1 cellular context compared by ENCODE assay signal in the genomic region with DNA sequence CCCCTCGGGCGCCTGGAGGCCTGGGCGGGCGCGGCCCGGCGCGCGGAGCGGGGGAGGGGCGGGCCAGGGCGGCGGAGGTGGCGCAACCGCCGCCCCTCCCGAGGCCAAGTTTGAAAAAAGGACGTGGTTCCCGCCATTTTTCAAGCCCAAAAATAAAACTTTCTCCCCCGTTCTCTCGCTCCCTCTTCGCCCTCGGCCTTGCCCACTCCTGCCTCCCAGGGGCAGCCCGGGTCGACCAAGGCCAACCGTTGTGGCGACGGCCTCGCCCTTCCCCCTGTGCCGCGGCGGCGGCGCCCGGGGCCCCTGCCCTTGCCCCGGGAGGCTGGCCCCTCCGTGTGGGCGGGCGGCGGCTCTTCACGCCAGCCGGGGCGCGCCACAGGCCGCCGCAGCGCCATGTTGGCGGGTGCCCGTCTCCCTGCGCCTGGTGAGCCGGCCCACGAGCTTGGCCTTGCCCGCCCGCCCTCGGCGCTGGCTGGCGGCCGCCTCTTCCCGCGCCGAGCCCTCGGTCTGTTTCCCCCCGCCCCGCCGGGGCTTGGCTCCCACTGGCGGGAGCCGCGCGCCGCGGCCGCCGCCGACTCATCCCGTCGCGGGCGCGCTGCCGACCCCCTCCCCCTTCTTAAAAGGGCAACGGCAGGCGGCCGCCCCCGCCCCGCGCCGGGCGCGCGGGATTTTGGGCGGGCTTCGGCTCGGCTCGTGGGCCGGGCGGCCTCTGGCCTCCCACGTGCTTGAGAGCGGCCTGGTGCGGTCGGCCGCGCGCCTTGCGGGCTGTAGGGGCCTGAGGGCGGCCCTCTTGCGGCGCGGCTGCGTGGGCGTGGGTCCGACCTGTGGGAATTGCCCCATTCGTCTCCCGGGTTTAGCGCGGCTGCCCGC.
TF ChIP-seq lines count a peak whose summit lies in the region.

No MANE protein-coding gene starts in this region.

TF ChIP-seq in HepG2, 621 proteins besides CTCF, POLR2A, EP300 and RAD21 (continued from another document and continues in another):
- TF ChIP-seq, protein P1, sequence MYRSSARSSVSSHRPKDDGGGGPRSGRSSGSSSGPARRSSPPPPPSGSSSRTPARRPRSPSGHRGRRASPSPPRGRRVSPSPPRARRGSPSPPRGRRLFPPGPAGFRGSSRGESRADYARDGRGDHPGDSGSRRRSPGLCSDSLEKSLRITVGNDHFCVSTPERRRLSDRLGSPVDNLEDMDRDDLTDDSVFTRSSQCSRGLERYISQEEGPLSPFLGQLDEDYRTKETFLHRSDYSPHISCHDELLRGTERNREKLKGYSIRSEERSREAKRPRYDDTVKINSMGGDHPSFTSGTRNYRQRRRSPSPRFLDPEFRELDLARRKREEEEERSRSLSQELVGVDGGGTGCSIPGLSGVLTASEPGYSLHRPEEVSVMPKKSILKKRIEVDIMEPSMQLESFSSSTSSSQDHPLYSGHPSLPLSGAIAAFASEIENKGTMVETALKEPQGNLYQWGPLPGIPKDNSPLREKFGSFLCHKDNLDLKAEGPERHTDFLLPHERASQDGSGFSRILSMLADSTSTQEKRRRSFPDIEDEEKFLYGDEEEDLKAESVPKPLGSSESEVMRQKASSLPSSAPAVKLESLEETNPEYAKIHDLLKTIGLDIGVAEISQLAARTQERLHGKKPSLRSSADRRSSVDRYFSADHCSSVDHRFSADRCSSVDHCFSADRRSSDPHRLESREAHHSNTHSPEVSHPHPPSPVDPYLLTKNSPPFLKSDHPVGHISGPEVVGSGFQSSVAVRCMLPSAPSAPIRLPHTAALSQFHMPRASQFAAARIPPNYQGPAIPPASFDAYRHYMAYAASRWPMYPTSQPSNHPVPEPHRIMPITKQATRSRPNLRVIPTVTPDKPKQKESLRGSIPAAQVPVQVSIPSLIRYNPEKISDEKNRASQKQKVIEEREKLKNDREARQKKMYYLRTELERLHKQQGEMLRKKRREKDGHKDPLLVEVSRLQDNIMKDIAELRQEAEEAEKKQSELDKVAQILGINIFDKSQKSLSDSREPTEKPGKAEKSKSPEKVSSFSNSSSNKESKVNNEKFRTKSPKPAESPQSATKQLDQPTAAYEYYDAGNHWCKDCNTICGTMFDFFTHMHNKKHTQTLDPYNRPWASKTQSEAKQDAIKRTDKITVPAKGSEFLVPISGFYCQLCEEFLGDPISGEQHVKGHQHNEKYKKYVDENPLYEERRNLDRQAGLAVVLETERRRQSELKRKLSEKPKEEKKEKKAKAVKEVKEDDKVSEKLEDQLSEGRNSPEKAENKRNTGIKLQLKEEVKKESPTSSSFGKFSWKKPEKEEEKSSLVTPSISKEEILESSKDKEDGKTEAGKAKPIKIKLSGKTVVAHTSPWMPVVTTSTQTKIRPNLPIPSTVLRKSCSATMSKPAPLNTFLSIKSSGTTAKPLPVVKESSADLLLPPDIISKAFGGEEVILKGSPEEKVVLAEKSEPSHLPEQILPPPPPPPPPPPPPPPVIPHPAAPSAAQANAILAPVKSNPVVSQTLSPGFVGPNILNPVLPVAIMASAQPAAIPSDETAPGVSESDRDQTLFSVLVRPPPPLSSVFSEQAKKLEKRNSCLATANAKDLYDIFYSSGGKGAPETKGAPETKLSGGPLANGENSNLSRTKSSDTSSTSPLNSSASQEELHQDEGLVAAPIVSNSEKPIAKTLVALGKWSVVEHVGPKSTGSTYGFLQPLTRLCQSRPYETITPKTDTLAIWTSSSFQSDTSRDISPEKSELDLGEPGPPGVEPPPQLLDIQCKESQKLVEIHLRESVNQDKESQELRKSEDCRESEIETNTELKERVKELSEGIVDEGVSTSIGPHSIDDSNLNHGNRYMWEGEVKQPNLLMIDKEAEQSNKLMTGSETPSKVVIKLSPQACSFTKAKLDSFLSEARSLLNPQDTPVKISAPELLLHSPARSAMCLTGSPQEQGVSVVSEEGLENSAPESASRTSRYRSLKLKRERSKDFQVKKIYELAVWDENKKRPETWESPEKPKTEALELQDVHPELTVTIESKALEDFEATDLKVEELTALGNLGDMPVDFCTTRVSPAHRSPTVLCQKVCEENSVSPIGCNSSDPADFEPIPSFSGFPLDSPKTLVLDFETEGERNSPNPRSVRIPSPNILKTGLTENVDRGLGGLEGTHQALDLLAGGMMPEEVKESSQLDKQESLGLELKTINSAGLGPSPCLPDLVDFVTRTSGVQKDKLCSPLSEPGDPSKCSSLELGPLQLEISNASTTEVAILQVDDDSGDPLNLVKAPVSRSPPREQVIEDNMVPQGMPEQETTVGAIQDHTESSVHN (CRISPR knock-in tag; IDR thresholded peaks at IDR 0.05) = no peak; the same call in 1 of the 2 replicates
- TF ChIP-seq PAF1 (CRISPR knock-in tag; IDR thresholded peaks at IDR 0.05) (no peak), ZNF557 (CRISPR knock-in tag; IDR thresholded peaks at IDR 0.05) (no peak), HCFC1 (IDR thresholded peaks at IDR 0.05; ENCODE audit: low read depth, low read length) (no peak), THYN1 (CRISPR knock-in tag; IDR thresholded peaks at IDR 0.05; ENCODE audit: borderline replicate concordance, low read depth) (no peak), ZFAT (CRISPR knock-in tag; conservative IDR thresholded peaks at IDR 0.05) (peak; percentile 14; the same call in 1 of the 2 replicates), RFX5 (IDR thresholded peaks at IDR 0.05; ENCODE audit: low read depth, low read length) (no peak), ZFP1 (CRISPR knock-in tag; IDR thresholded peaks at IDR 0.05) (no peak), ZKSCAN1 (IDR thresholded peaks at IDR 0.05; ENCODE audit: low read length) (no peak), EHMT2 (IDR thresholded peaks at IDR 0.05; ENCODE audit: borderline replicate concordance, low read depth, low read length) (no peak), CREB1 (IDR thresholded peaks at IDR 0.05) (no peak), CREB1 (CRISPR knock-in tag; IDR thresholded peaks at IDR 0.05) (no peak), NR2F2 (IDR thresholded peaks at IDR 0.05; ENCODE audit: borderline replicate concordance, low read depth) (no peak), ZNF577 (CRISPR knock-in tag; IDR thresholded peaks at IDR 0.05; ENCODE audit: borderline replicate concordance, low read depth) (no peak), GATAD1 (CRISPR knock-in tag; IDR thresholded peaks at IDR 0.05) (0 out of 2 replicates have a peak, but pooled peaks have one; percentile 32), KLF11 (CRISPR knock-in tag; IDR thresholded peaks at IDR 0.05) (no peak)
- TF ChIP-seq, protein P2, sequence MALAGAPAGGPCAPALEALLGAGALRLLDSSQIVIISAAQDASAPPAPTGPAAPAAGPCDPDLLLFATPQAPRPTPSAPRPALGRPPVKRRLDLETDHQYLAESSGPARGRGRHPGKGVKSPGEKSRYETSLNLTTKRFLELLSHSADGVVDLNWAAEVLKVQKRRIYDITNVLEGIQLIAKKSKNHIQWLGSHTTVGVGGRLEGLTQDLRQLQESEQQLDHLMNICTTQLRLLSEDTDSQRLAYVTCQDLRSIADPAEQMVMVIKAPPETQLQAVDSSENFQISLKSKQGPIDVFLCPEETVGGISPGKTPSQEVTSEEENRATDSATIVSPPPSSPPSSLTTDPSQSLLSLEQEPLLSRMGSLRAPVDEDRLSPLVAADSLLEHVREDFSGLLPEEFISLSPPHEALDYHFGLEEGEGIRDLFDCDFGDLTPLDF (CRISPR knock-in tag; IDR thresholded peaks at IDR 0.05) = no peak; the same call in none of the 2 replicates
- TF ChIP-seq, protein P3, sequence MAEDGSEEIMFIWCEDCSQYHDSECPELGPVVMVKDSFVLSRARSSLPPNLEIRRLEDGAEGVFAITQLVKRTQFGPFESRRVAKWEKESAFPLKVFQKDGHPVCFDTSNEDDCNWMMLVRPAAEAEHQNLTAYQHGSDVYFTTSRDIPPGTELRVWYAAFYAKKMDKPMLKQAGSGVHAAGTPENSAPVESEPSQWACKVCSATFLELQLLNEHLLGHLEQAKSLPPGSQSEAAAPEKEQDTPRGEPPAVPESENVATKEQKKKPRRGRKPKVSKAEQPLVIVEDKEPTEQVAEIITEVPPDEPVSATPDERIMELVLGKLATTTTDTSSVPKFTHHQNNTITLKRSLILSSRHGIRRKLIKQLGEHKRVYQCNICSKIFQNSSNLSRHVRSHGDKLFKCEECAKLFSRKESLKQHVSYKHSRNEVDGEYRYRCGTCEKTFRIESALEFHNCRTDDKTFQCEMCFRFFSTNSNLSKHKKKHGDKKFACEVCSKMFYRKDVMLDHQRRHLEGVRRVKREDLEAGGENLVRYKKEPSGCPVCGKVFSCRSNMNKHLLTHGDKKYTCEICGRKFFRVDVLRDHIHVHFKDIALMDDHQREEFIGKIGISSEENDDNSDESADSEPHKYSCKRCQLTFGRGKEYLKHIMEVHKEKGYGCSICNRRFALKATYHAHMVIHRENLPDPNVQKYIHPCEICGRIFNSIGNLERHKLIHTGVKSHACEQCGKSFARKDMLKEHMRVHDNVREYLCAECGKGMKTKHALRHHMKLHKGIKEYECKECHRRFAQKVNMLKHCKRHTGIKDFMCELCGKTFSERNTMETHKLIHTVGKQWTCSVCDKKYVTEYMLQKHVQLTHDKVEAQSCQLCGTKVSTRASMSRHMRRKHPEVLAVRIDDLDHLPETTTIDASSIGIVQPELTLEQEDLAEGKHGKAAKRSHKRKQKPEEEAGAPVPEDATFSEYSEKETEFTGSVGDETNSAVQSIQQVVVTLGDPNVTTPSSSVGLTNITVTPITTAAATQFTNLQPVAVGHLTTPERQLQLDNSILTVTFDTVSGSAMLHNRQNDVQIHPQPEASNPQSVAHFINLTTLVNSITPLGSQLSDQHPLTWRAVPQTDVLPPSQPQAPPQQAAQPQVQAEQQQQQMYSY (CRISPR knock-in tag; IDR thresholded peaks at IDR 0.05) = no peak
- TF ChIP-seq, protein P4, sequence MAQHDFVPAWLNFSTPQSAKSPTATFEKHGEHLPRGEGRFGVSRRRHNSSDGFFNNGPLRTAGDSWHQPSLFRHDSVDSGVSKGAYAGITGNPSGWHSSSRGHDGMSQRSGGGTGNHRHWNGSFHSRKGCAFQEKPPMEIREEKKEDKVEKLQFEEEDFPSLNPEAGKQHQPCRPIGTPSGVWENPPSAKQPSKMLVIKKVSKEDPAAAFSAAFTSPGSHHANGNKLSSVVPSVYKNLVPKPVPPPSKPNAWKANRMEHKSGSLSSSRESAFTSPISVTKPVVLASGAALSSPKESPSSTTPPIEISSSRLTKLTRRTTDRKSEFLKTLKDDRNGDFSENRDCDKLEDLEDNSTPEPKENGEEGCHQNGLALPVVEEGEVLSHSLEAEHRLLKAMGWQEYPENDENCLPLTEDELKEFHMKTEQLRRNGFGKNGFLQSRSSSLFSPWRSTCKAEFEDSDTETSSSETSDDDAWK (CRISPR knock-in tag; IDR thresholded peaks at IDR 0.05) = no peak
- TF ChIP-seq, protein P5, sequence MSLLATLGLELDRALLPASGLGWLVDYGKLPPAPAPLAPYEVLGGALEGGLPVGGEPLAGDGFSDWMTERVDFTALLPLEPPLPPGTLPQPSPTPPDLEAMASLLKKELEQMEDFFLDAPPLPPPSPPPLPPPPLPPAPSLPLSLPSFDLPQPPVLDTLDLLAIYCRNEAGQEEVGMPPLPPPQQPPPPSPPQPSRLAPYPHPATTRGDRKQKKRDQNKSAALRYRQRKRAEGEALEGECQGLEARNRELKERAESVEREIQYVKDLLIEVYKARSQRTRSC (CRISPR knock-in tag; IDR thresholded peaks at IDR 0.05; ENCODE audit: low read depth) = no peak
- TF ChIP-seq, protein P6, sequence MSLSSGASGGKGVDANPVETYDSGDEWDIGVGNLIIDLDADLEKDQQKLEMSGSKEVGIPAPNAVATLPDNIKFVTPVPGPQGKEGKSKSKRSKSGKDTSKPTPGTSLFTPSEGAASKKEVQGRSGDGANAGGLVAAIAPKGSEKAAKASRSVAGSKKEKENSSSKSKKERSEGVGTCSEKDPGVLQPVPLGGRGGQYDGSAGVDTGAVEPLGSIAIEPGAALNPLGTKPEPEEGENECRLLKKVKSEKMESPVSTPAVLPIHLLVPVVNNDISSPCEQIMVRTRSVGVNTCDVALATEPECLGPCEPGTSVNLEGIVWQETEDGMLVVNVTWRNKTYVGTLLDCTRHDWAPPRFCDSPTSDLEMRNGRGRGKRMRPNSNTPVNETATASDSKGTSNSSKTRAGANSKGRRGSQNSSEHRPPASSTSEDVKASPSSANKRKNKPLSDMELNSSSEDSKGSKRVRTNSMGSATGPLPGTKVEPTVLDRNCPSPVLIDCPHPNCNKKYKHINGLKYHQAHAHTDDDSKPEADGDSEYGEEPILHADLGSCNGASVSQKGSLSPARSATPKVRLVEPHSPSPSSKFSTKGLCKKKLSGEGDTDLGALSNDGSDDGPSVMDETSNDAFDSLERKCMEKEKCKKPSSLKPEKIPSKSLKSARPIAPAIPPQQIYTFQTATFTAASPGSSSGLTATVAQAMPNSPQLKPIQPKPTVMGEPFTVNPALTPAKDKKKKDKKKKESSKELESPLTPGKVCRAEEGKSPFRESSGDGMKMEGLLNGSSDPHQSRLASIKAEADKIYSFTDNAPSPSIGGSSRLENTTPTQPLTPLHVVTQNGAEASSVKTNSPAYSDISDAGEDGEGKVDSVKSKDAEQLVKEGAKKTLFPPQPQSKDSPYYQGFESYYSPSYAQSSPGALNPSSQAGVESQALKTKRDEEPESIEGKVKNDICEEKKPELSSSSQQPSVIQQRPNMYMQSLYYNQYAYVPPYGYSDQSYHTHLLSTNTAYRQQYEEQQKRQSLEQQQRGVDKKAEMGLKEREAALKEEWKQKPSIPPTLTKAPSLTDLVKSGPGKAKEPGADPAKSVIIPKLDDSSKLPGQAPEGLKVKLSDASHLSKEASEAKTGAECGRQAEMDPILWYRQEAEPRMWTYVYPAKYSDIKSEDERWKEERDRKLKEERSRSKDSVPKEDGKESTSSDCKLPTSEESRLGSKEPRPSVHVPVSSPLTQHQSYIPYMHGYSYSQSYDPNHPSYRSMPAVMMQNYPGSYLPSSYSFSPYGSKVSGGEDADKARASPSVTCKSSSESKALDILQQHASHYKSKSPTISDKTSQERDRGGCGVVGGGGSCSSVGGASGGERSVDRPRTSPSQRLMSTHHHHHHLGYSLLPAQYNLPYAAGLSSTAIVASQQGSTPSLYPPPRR (CRISPR knock-in tag; IDR thresholded peaks at IDR 0.05; ENCODE audit: borderline replicate concordance) = no peak
- TF ChIP-seq, protein P7, sequence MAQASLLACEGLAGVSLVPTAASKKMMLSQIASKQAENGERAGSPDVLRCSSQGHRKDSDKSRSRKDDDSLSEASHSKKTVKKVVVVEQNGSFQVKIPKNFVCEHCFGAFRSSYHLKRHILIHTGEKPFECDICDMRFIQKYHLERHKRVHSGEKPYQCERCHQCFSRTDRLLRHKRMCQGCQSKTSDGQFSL (CRISPR knock-in tag; IDR thresholded peaks at IDR 0.05) = peak; percentile 79; the same call in 1 of the 2 replicates
- TF ChIP-seq, protein P8, sequence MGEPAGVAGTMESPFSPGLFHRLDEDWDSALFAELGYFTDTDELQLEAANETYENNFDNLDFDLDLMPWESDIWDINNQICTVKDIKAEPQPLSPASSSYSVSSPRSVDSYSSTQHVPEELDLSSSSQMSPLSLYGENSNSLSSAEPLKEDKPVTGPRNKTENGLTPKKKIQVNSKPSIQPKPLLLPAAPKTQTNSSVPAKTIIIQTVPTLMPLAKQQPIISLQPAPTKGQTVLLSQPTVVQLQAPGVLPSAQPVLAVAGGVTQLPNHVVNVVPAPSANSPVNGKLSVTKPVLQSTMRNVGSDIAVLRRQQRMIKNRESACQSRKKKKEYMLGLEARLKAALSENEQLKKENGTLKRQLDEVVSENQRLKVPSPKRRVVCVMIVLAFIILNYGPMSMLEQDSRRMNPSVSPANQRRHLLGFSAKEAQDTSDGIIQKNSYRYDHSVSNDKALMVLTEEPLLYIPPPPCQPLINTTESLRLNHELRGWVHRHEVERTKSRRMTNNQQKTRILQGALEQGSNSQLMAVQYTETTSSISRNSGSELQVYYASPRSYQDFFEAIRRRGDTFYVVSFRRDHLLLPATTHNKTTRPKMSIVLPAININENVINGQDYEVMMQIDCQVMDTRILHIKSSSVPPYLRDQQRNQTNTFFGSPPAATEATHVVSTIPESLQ (CRISPR knock-in tag; conservative IDR thresholded peaks at IDR 0.05) = no peak
